6 cellular contexts compared by ENCODE assay signal in the genomic region with DNA sequence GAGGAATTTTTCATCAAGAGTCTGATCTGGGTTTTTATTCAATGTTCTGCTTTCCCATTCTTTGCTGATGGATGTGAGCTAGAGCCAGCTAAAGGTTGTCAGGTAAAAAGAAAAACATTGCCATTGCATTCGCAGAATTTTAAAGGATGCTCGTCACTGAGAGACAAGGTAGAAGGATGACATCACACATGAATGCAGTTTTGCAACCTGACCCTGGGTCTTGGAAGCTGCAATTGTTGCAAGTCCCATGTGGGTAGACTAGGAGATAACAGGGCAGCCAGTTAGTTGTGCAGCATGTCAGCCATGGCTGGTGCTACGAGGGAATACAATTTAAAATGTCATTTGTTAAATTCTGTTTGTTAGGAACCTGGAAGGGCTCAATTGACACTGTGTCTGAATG.
"Had no signal": no experiment of that assay in that cellular context is flagged by ENCODE, and none has a peak within 500 bp of the region (broad histone marks: within the 10 kb centered on the region; RNA-seq: fewer than 3 reads in every experiment).

No MANE protein-coding gene starts in this region.

- H3K4me1 Mint-ChIP-seq: IgD-negative memory B cell had no signal

- ATAC-seq: K562 had no signal

- H3K4me3 ChIP-seq: K562 had no signal

- H3K27ac ChIP-seq: HL-60 had no signal

- H3K36me3 Mint-ChIP-seq: IgD-negative memory B cell had no signal

- FAIRE-seq: HTR-8/SVneo, K562 had no signal

- DNase-seq: IMR-90, KBM-7 had no signal
